Comparison of ENCODE assay signal across 8 cellular contexts in the genomic region with DNA sequence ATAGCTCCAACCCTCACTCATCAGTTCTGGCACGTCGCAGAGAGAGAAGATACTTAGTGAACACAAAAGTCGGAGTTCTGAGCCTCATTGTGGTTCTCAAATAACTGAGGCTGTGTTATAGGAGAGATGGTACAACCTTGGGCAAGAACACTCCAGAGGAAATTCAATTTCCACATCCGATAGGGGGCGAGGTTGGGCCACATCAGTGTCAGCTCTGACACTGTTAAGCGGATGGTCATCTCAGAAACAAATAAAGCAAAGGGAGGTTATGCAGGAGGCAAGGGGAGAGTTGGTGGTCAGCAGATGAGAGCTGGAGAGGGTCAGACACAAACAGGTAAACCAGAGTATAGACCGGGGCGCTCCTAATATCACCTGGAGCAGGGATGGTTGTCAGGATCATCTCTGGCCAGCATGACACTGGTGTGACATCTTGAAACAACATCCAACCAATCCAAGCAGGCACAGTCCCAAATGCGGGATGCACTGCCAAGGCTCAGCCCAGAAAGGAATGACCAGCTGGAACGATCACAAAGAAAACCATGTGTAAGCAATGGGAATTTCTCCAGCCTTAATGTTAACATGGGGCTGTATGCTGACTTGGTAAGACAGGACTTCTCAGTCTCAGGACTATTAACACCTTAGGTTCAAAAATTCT.
DNase-seq lines count a peak whose midpoint lies in the region; ATAC-seq and TF ChIP-seq lines count a peak whose summit lies in the region.

No MANE protein-coding gene starts in this region.

- intact Hi-C loops in adrenal gland (cut with DNase I), result no loop called here

- DNase-seq in Ammon's horn (ENCODE audit: low spot score) (peak; percentile 60), HPDE6-E6E7 (ENCODE audit: extremely low spot score) (peak; percentile 20), adrenal gland (peak in 5 of 7 donors; percentile 17 to 54 (median 21)), left kidney (ENCODE audit: low read depth, low spot score) (peak; percentile 49), GM19240 (ENCODE audit: insufficient read length, low spot score) (no peak)
- DNase-seq in stimulated activated CD8-positive, alpha-beta memory T cell treated with anti-CD3 and anti-CD28 coated beads, Interleukin-4, amount 100 ng/mL, for 48 hours, result no peak

- WGBS in adrenal gland, 4 donors, result 48 to 62% (median 55%) methylated on average over 10 of the region's 10 CpGs

- no peak overlapping the region for H3K27ac ChIP-seq in adrenal gland

- no peak overlapping the region for H3K4me3 ChIP-seq in adrenal gland

- H3K4me1 ChIP-seq in adrenal gland (replicated peaks in 1 of 2), result peaks cover 0 to 10% of the 10 kb centered on the region in 2 donors

- H3K9me3 ChIP-seq in adrenal gland (replicated peaks in 1 of 3), result no peaks in the 10 kb centered on the region

- TF ChIP-seq CTCF in adrenal gland (IDR thresholded peaks at IDR 0.05), result peak in 2 of 6 experiments; percentile 5 to 26

- no peaks in the 10 kb centered on the region for H3K27me3 ChIP-seq in adrenal gland

- no peaks in the 10 kb centered on the region for H3K36me3 ChIP-seq in adrenal gland (replicated peaks in 1 of 2)

- no peak for TF ChIP-seq POLR2A in adrenal gland (IDR thresholded peaks at IDR 0.05)

- no peak for ATAC-seq in GM21786 (IDR thresholded peaks at IDR 0.05; ENCODE audit: unreplicated experiment)
- ATAC-seq in HG03565 (IDR thresholded peaks at IDR 0.05; ENCODE audit: unreplicated experiment), result no peak

Comparison
In these comparisons a context has a peak if more than half of its experiments do, and no peak if none do; other contexts are left out.
1. DNase-seq: peak in Ammon's horn (single experiment), HPDE6-E6E7 (single experiment), adrenal gland (5 of 7) and left kidney (single experiment); none in GM19240 (single experiment) and stimulated activated CD8-positive, alpha-beta memory T cell treated with anti-CD3 and anti-CD28 coated beads, Interleukin-4, amount 100 ng/mL, for 48 hours (single experiment).